Comparison of ENCODE assay signal across 28 cellular contexts in the genomic region with DNA sequence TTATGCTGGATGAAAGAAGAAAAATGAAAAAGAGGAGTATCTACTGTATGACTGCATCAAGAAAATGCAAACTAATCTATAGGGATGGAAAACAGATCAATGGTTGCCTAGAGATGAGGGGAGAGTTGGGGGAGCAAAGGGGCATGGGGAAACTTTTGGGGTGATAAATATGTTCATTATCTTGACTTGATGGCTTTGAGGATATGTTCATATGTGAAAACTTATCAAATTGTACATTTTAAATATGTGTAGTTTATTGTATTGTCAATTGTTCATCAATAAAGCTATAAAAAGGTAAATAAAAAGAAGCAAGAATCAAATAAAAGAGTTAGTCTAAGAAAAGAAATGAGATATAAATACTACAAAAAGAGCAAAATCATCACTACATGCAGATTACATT. TPM values are rescaled to one million over a fixed set of nuclear protein-coding genes. Genes with fewer than 3 reads are reported as not detected.
"Had no signal": no experiment of that assay in that cellular context is flagged by ENCODE, and none has a peak within 500 bp of the region (broad histone marks: within the 10 kb centered on the region; RNA-seq: fewer than 3 reads in every experiment).

No MANE protein-coding gene starts in this region.

- DNase-seq: hypothalamus; immature natural killer cell; kidney; left colon; left lung; lower lobe of right lung; mammary epithelial cell; mesenchymal stem cell; naive thymus-derived CD8-positive, alpha-beta T cell; nucleus accumbens; retina; right cardiac atrium; sigmoid colon; small intestine; stimulated activated CD4-positive, alpha-beta T cell treated with anti-CD3 and anti-CD28 coated beads, Interleukin-4, amount 100 ng/mL, for 24 hours; stimulated activated naive B cell treated with anti-CD40 and anti-IgM and Interleukin-4, amounts not matched to agents 10 μg/mL and 1 μg/mL and 100 μg/mL, for 72 hours; stimulated activated naive CD8-positive, alpha-beta T cell treated with anti-CD3 and anti-CD28 coated beads, Interleukin-15, Interleukin-2, amounts not matched to agents 100 U/mL and 50 U/mL, for 24 hours; stomach; testis; thyroid gland; transverse colon; upper lobe of left lung had no signal

- H3K27me3 ChIP-seq: pancreas, sigmoid colon, testis, thyroid gland, upper lobe of left lung, vagina had no signal

- H3K27ac ChIP-seq: left lung, lower lobe of right lung, pancreas, prostate gland, sigmoid colon, spleen, stomach, testis, thyroid gland, transverse colon, upper lobe of left lung, vagina had no signal

- H3K4me1 ChIP-seq: left lung, lower lobe of right lung, pancreas, prostate gland, sigmoid colon, stomach, testis, thyroid gland, transverse colon, upper lobe of left lung, vagina had no signal

- H3K36me3 ChIP-seq: left lung, lower lobe of right lung, pancreas, prostate gland, sigmoid colon, spleen, stomach, thyroid gland, transverse colon, upper lobe of left lung, vagina had no signal

- ATAC-seq: left colon; left lung; lower lobe of right lung; naive thymus-derived CD8-positive, alpha-beta T cell; pancreas; right cardiac atrium; stimulated activated naive CD8-positive, alpha-beta T cell treated with anti-CD3 and anti-CD28 coated beads, Interleukin-15, Interleukin-2, amounts not matched to agents 100 U/mL and 50 U/mL, for 24 hours had no signal

- FAIRE-seq: islet of Langerhans, kidney, pancreas, small intestine had no signal

- H3K4me3 ChIP-seq: left lung, lower lobe of right lung, pancreas, prostate gland, sigmoid colon, stomach, testis, thyroid gland, transverse colon, upper lobe of left lung, vagina had no signal

- H3K9me3 ChIP-seq: left lung, lower lobe of right lung, pancreas, prostate gland, sigmoid colon, spleen, stomach, testis, thyroid gland, transverse colon, upper lobe of left lung, vagina had no signal

RNA-seq across cellular contexts. Expression of a gene that starts 19.7 kb away (rescaled TPM):
- total RNA-seq: osteoblast had no signal
- polyA plus RNA-seq: immature natural killer cell; naive thymus-derived CD8-positive, alpha-beta T cell had no signal

RNA-seq across cellular contexts. Expression of a gene that starts 49.3 kb away (rescaled TPM):
- polyA plus RNA-seq: immature natural killer cell had no signal
